ENCODE assay signal across 16 cellular contexts in the genomic region with DNA sequence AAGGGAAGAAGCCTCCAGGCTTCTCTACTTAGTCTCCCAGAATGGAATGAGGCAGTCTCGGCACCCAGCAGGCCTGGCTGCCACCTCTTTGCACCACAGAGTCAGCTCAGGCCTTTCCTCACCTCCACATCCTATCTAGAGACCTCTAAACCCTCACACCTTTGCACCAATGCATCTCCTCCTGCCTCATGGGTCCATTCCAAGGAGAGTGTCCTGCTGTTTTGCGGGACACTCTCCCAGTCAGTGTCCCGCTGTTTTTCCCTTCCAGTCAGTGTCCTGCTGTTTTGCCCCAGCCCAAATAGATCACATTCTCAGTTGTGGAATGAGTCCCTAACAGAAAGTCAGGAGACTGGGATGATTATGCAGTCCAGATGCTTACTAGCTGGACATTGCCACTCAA.
DNase-seq lines count a peak whose midpoint lies in the region; ATAC-seq and TF ChIP-seq lines count a peak whose summit lies in the region.
"Had no signal": no experiment of that assay in that cellular context is flagged by ENCODE, and none has a peak within 500 bp of the region (broad histone marks: within the 10 kb centered on the region; RNA-seq: fewer than 3 reads in every experiment).

No MANE protein-coding gene starts in this region.

- CTCF ChIA-PET in HEK293 (lab: Yijun Ruan, JAX) (interaction anchor here (1.2 to 1.3 kb wide), 2 partner anchors 43 to 92 kb away, joined by 3 read pairs; no protein-coding TSS in a partner anchor), mammary epithelial cell (lab: Charles Lee; ENCODE audit: low non-redundant PET) (no interaction called here)

- in situ Hi-C loops in mammary epithelial cell (cut with MboI; ENCODE audit: low sequenced_read_pairs in 2 of 2): no loop called here

- H3K9ac ChIP-seq in mammary epithelial cell (ENCODE audit: insufficient read depth, low read length) (peak overlapping the region; percentile 51), mesendoderm (ENCODE audit: low read length) (peak overlapping the region; percentile 62)

- no peaks in the 10 kb centered on the region for H4K20me1 ChIP-seq in mammary epithelial cell (ENCODE audit: insufficient read depth, low read length)

- H3K56ac ChIP-seq in mesendoderm (ENCODE audit: low read length): peak overlapping the region; percentile 86

- peak overlapping the region; percentile 13 for H2AK5ac ChIP-seq in mesendoderm (ENCODE audit: low read length)

- H2BK15ac ChIP-seq in mesendoderm (replicated peaks; ENCODE audit: low read depth): no peak overlapping the region

- DNase-seq in mammary epithelial cell (no peak), mesendoderm (peak; percentile 95), type B pancreatic cell (ENCODE audit: extremely low spot score, unreplicated experiment) (no peak), SHP77 treated with DMSO at 0.1 percent for 48 hours (lab: John Stamatoyannopoulos, UW) (no peak), NCI-H774 (lab: John Stamatoyannopoulos, UW) (no peak)
- DNase-seq: activated CD4-positive, alpha-beta T cell treated with anti-CD3 and anti-CD28 coated beads, Interleukin-2, amount 50 U/mL, for 48 hours; activated gamma-delta T cell treated with Interleukin-2 at 50 U/mL for 16 hours; CD8-positive, alpha-beta T cell; naive thymus-derived CD4-positive, alpha-beta T cell; NCI-H1436 treated with DMSO at 0.1 percent for 48 hours; NCI-H2171; spleen; WERI-Rb-1 had no signal

- no peaks in the 10 kb centered on the region for H3K27me3 Mint-ChIP-seq in type B pancreatic cell
- H3K27me3 Mint-ChIP-seq in stimulated activated memory B cell treated with anti-CD40 and anti-IgM and Interleukin-4, amounts not matched to agents 10 μg/mL and 1 μg/mL and 100 μg/mL, for 72 hours: no peaks in the 10 kb centered on the region

- WGBS in mammary epithelial cell (ENCODE audit: low coverage, missing lambda C conversion rate): 83% methylated on average over 3 of the region's 3 CpGs
- no CpG with 5 or more reads among the region's 3 CpGs for WGBS in mesendoderm (ENCODE audit: extremely low coverage, insufficient coverage, low lambda C conversion rate)

- no peaks in the 10 kb centered on the region for H3K9me3 Mint-ChIP-seq in type B pancreatic cell
- no peaks in the 10 kb centered on the region for H3K9me3 Mint-ChIP-seq in stimulated activated memory B cell treated with anti-CD40 and anti-IgM and Interleukin-4, amounts not matched to agents 10 μg/mL and 1 μg/mL and 100 μg/mL, for 72 hours
- H3K9me3 Mint-ChIP-seq: CD8-positive, alpha-beta T cell had no signal

- H3K27ac Mint-ChIP-seq in type B pancreatic cell: peak overlapping the region; percentile 92
- no peak overlapping the region for H3K27ac Mint-ChIP-seq in stimulated activated memory B cell treated with anti-CD40 and anti-IgM and Interleukin-4, amounts not matched to agents 10 μg/mL and 1 μg/mL and 100 μg/mL, for 72 hours
- H3K27ac Mint-ChIP-seq: CD8-positive, alpha-beta T cell; naive thymus-derived CD4-positive, alpha-beta T cell had no signal

- H4K5ac ChIP-seq in mesendoderm (ENCODE audit: low read length): peak overlapping the region; percentile 54

- H3K79me1 ChIP-seq in mesendoderm (ENCODE audit: low read length): no peaks in the 10 kb centered on the region

- H3K27me3 ChIP-seq in mammary epithelial cell (ENCODE audit: insufficient read depth, low read length) (no peaks in the 10 kb centered on the region), mesendoderm (ENCODE audit: insufficient read depth, low read length, poor library complexity) (no peaks in the 10 kb centered on the region)

- peaks cover 5% of the 10 kb centered on the region; the same call in 1 of the 2 replicates for H3K4me1 ChIP-seq in HEK293 (ENCODE audit: control insufficient read depth, insufficient read depth, low read length)
- peaks cover 59% of the 10 kb centered on the region for H3K4me1 ChIP-seq in mammary epithelial cell (ENCODE audit: insufficient read depth, low read length)
- peaks cover 22% of the 10 kb centered on the region for H3K4me1 ChIP-seq in mesendoderm (ENCODE audit: control insufficient read depth, low read depth, low read length)

- H3K23ac ChIP-seq in mesendoderm (ENCODE audit: low read length): no peak overlapping the region

- peak overlapping the region; percentile 77 for H3K18ac ChIP-seq in mesendoderm (ENCODE audit: low read length)

- H3K4me3 ChIP-seq in HEK293 (ENCODE audit: low read depth, low read length) (no peak overlapping the region), mammary epithelial cell (replicated peaks in 1 of 3; ENCODE audit: insufficient read depth in 1 of 3, low read depth in 2 of 3, low read length in 3 of 3) (no peak overlapping the region), mesendoderm (ENCODE audit: low read length) (no peak overlapping the region)
- H3K4me3 ChIP-seq: spleen had no signal

- H2AFZ ChIP-seq in mammary epithelial cell (ENCODE audit: low read depth, low read length): no peak overlapping the region

- H3K36me3 ChIP-seq in HEK293 (ENCODE audit: control insufficient read depth in 2 of 2, insufficient read depth in 1 of 2, low read length in 2 of 2) (no peaks in the 10 kb centered on the region), mammary epithelial cell (ENCODE audit: insufficient read depth, low read length) (no peaks in the 10 kb centered on the region), mesendoderm (ENCODE audit: control insufficient read depth, insufficient read depth, low read length) (no peaks in the 10 kb centered on the region)
- H3K36me3 ChIP-seq: spleen, WERI-Rb-1 had no signal

- H3K36me3 Mint-ChIP-seq in type B pancreatic cell: no peaks in the 10 kb centered on the region
- H3K36me3 Mint-ChIP-seq in stimulated activated memory B cell treated with anti-CD40 and anti-IgM and Interleukin-4, amounts not matched to agents 10 μg/mL and 1 μg/mL and 100 μg/mL, for 72 hours: no peaks in the 10 kb centered on the region
- H3K36me3 Mint-ChIP-seq: CD8-positive, alpha-beta T cell had no signal

- H2BK120ac ChIP-seq in mesendoderm (ENCODE audit: low read depth, low read length): peak overlapping the region; percentile 99

- H3K4me1 Mint-ChIP-seq in type B pancreatic cell (ENCODE audit: unreplicated experiment): peaks cover 27% of the 10 kb centered on the region
- no peaks in the 10 kb centered on the region for H3K4me1 Mint-ChIP-seq in stimulated activated memory B cell treated with anti-CD40 and anti-IgM and Interleukin-4, amounts not matched to agents 10 μg/mL and 1 μg/mL and 100 μg/mL, for 72 hours

- intact Hi-C loops in mammary epithelial cell (cut with micrococcal nuclease): loop anchor here (1.0 kb wide), 5 partner anchors 9 to 36 kb away; no protein-coding TSS in a partner anchor

- POLR2A ChIA-PET in HEK293 (lab: Yijun Ruan, JAX): no interaction called here

- peak overlapping the region; percentile 98 for H2BK5ac ChIP-seq in mesendoderm (ENCODE audit: low read length)

- H3K9me3 ChIP-seq in HEK293 (ENCODE audit: control insufficient read depth, insufficient read depth, low read depth, low read length) (no peaks in the 10 kb centered on the region), mammary epithelial cell (replicated peaks; ENCODE audit: insufficient read depth, low read length) (no peaks in the 10 kb centered on the region)
- H3K9me3 ChIP-seq: spleen had no signal

- BruUV-seq in mammary epithelial cell (replicated peaks; lab: Mats Ljungman, UMichigan): no TSS peak

- dilution Hi-C loops in mammary epithelial cell (cut with HindIII; ENCODE audit: low sequenced_read_pairs): no loop called here

- no peak overlapping the region for H4K8ac ChIP-seq in mesendoderm (ENCODE audit: low read depth, low read length)

- ATAC-seq in stimulated activated memory B cell treated with anti-CD40 and anti-IgM and Interleukin-4, amounts not matched to agents 10 μg/mL and 1 μg/mL and 100 μg/mL, for 72 hours: no peak
- ATAC-seq: CD8-positive, alpha-beta T cell; HepG2 had no signal

- TF ChIP-seq CTCF in HEK293 (tag by site-specific recombination; IDR thresholded peaks at IDR 0.05) (no peak), mammary epithelial cell (conservative IDR thresholded peaks at IDR 0.05 in 1 of 2, IDR thresholded peaks at IDR 0.05 in 1 of 2; ENCODE audit: extremely low read depth in 1 of 2, insufficient read depth in 1 of 2, low read depth in 1 of 2, low read length in 2 of 2) (no peak), type B pancreatic cell (conservative IDR thresholded peaks at IDR 0.05) (no peak)

- H3K4ac ChIP-seq in mesendoderm (ENCODE audit: low read depth, low read length): peak overlapping the region; percentile 49

- H3K4me3 Mint-ChIP-seq in type B pancreatic cell: no peak overlapping the region
- no peak overlapping the region for H3K4me3 Mint-ChIP-seq in stimulated activated memory B cell treated with anti-CD40 and anti-IgM and Interleukin-4, amounts not matched to agents 10 μg/mL and 1 μg/mL and 100 μg/mL, for 72 hours
- H3K4me3 Mint-ChIP-seq: CD8-positive, alpha-beta T cell; naive thymus-derived CD4-positive, alpha-beta T cell had no signal

- H3K4me2 ChIP-seq in mammary epithelial cell (ENCODE audit: insufficient read depth, low read depth, low read length) (peak overlapping the region; percentile 38), mesendoderm (ENCODE audit: low read length) (no peak overlapping the region)

- H3K79me2 ChIP-seq in mammary epithelial cell (ENCODE audit: insufficient read depth, low read length) (peaks cover 2% of the 10 kb centered on the region), mesendoderm (ENCODE audit: control insufficient read depth, insufficient read depth, low read length) (no peaks in the 10 kb centered on the region)

- H3K27ac ChIP-seq in HEK293 (ENCODE audit: extremely low read depth, low read depth, low read length) (no peak overlapping the region), mammary epithelial cell (ENCODE audit: insufficient read depth, low read depth, low read length) (peak overlapping the region; percentile 99), mesendoderm (ENCODE audit: low read depth, low read length) (peak overlapping the region; percentile 88)
- H3K27ac ChIP-seq: WERI-Rb-1 had no signal

TF ChIP-seq in HEK293, 187 proteins besides CTCF, POLR2A, EP300 and RAD21:
- TF ChIP-seq ZNF114 (tag by site-specific recombination; IDR thresholded peaks at IDR 0.05): no peak
- TF ChIP-seq ZIC2 (tag by site-specific recombination; IDR thresholded peaks at IDR 0.05): peak; percentile 91
